ENCODE assay signal across 10 cellular contexts in the genomic region with DNA sequence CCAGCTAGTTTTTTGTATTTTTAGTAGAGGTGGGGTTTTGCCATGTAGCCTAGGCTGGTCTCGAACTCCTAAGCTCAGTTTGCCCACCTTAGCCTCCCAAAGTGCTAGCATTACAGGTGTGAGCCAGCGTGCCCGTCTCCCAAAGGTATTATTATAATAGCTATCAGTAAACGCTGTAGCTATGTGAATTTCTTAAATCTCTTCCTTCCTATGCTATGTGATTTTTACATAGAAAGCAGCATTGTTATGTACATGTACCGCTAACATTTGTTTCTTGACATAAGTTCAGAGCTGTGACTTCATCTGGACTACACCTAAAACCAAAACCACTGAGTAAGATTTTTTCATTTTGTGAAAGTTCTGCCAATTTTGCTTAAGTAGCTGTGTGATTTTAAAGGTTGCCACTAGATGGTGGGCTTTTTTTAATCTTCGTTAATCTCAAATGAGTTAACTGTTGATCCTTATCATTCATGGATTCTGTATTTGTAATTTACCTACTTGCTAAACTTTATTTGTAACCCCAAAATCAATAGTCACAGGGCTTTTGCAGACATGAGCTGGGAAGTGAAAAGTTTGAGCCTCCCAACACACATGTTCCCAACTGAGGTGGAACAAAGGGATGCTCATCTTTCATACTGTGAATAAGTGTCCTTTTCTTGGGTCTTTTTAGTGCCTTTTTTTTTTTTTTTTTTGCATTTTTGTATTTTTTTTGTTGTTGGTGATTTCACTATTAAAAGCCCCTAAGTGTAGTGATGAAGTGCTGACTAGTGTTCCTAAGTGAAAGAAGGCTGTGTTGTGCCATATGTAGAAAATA. TPM values are rescaled to one million over a fixed set of nuclear protein-coding genes. Genes with fewer than 3 reads are reported as not detected.
DNase-seq lines count a peak whose midpoint lies in the region; ATAC-seq and TF ChIP-seq lines count a peak whose summit lies in the region.
"Had no signal": no experiment of that assay in that cellular context is flagged by ENCODE, and none has a peak within 500 bp of the region (broad histone marks: within the 10 kb centered on the region; RNA-seq: fewer than 3 reads in every experiment).

No MANE protein-coding gene starts in this region.

- 73 to 86% (median 81%) methylated on average over 6 of the region's 6 CpGs for WGBS in spleen, 5 donors

- intact Hi-C loops in spleen (cut with DNase I; ENCODE audit: low total_unique reads) = no loop called here

- H3K9me3 ChIP-seq in Peyer's patch = no peaks in the 10 kb centered on the region
- H3K9me3 ChIP-seq in spleen = no peaks in the 10 kb centered on the region

- H3K27me3 ChIP-seq in Peyer's patch (no peaks in the 10 kb centered on the region), spleen (replicated peaks in 1 of 7) (no peaks in the 10 kb centered on the region)

- no peaks in the 10 kb centered on the region for H3K4me1 ChIP-seq in Peyer's patch
- peaks cover 0 to 22% (median 3%) of the 10 kb centered on the region in 6 donors for H3K4me1 ChIP-seq in spleen

- H3K4me3 ChIP-seq in Peyer's patch (no peak overlapping the region), spleen (no peak overlapping the region)

- TF ChIP-seq POLR2A in Peyer's patch (IDR thresholded peaks at IDR 0.05) (no peak), spleen (IDR thresholded peaks at IDR 0.05) (no peak)

- no peak for ATAC-seq in HG02798 (IDR thresholded peaks at IDR 0.05; ENCODE audit: poor library complexity, unreplicated experiment)
- ATAC-seq in HG02970 (IDR thresholded peaks at IDR 0.05; ENCODE audit: low FRiP score, unreplicated experiment) = no peak

- TF ChIP-seq CTCF in Peyer's patch (IDR thresholded peaks at IDR 0.05) (peak in 5 of 6 experiments; percentile 13 to 34 (median 26)), spleen (IDR thresholded peaks at IDR 0.05 in 8 of 11, conservative IDR thresholded peaks at IDR 0.05 in 3 of 11) (peak in 8 of 11 experiments; percentile 13 to 59 (median 42))

- H3K27ac ChIP-seq in Peyer's patch (no peak overlapping the region), spleen (no peak overlapping the region)

- peak; percentile 13 for DNase-seq in DMS53 (lab: John Stamatoyannopoulos, UW)
- DNase-seq in DMS53 treated with DMSO at 0.1 percent for 48 hours (lab: John Stamatoyannopoulos, UW; ENCODE audit: unreplicated experiment) = no peak
- no peak for DNase-seq in Peyer's patch
- DNase-seq in fibroblast of gingiva (ENCODE audit: low read depth) = peak; percentile 74
- no peak for DNase-seq in spleen
- no peak for DNase-seq in putamen (ENCODE audit: low spot score)
- DNase-seq: ACHN, NCI-H2227 treated with DMSO at 0.1 percent for 48 hours had no signal

- H3K36me3 ChIP-seq in Peyer's patch = peaks cover 0 to 73% (median 3%) of the 10 kb centered on the region in 3 donors
- peaks cover 0 to 100% (median 73%) of the 10 kb centered on the region in 6 donors for H3K36me3 ChIP-seq in spleen

RNA-seq across cellular contexts. Expression of a gene that starts 21.9 kb away (rescaled TPM):
- 100 to 1,000 TPM in 1 of 4 donors, 10 to 100 TPM in 3; 63.4 to 197 (median 88.9) TPM for total RNA-seq in Peyer's patch
- 100 to 1,000 TPM; 293 to 392 (median 319) TPM for total RNA-seq in spleen
- polyA plus RNA-seq in spleen = 10 to 100 TPM; 36.2 to 72.3 (median 52.9) TPM

Comparison
In these comparisons a context has a peak if more than half of its experiments do, and no peak if none do; other contexts are left out.
1. DNase-seq: peak in DMS53 (single experiment) and fibroblast of gingiva (single experiment); none in DMS53 treated with DMSO at 0.1 percent for 48 hours (single experiment), Peyer's patch (0 of 3), spleen (single experiment) and putamen (single experiment).